In genomic region chr11:78226684-78227680, GRCh38 we compare ENCODE assay signal across 21 cellular contexts. TPM values are rescaled to one million over a fixed set of nuclear protein-coding genes. Genes with fewer than 3 reads are reported as not detected.
A peak's percentile ranks its signal among the peaks of the same experiment; 100 is the strongest.
DNase-seq lines count a peak whose midpoint lies in the region; ATAC-seq and TF ChIP-seq lines count a peak whose summit lies in the region.
"Had no signal": no experiment of that assay in that cellular context is flagged by ENCODE, and none has a peak within 500 bp of the region (broad histone marks: within the 10 kb centered on the region; RNA-seq: fewer than 3 reads in every experiment).

No MANE protein-coding gene starts in this region.

- H4K8ac ChIP-seq in IMR-90 (ENCODE audit: low read depth in 2 of 2, low read length in 2 of 2) = no peak overlapping the region

- H3K27me3 Mint-ChIP-seq in activated naive CD8-positive, alpha-beta T cell treated with anti-CD3 and anti-CD28 coated beads, Interleukin-2, amount 50 U/mL, for 24 hours = no peaks in the 10 kb centered on the region
- no peaks in the 10 kb centered on the region for H3K27me3 Mint-ChIP-seq in activated naive CD8-positive, alpha-beta T cell treated with anti-CD3 and anti-CD28 coated beads for 36 hours

- H3K27me3 ChIP-seq in IMR-90 (ENCODE audit: control insufficient read depth, insufficient read depth, low read length) (no peaks in the 10 kb centered on the region), suprapubic skin (no peaks in the 10 kb centered on the region)
- H3K27me3 ChIP-seq: gastrocnemius medialis, testis had no signal

- 97% methylated on average over 6 of the region's 12 CpGs; no CpG with 5 or more reads in 1 of the 2 experiments for WGBS in IMR-90 (ENCODE audit: extremely low coverage in 2 of 2, insufficient read length in 1 of 2), 2 experiments
- WGBS in suprapubic skin = 82% methylated on average over 9 of the region's 12 CpGs
- 82 to 95% methylated on average over 11 to 12 of the region's 12 CpGs for WGBS in lower leg skin, 2 donors

- H4K91ac ChIP-seq in IMR-90 (ENCODE audit: insufficient read depth, low read depth, low read length) = no peak overlapping the region

- intact Hi-C loops in IMR-90 (cut with micrococcal nuclease) (no loop called here), lower leg skin (cut with DNase I; ENCODE audit: low total_unique reads) (loop anchor here (10.0 kb wide), 1 partner anchor 338 kb away; no protein-coding TSS in a partner anchor)

- no peak overlapping the region for H2BK20ac ChIP-seq in IMR-90 (ENCODE audit: low read depth, low read length)

- no peak overlapping the region for H2AK5ac ChIP-seq in IMR-90 (ENCODE audit: low read depth, low read length)

- no peak overlapping the region for H2BK120ac ChIP-seq in IMR-90 (ENCODE audit: low read depth, low read length)

- H3K56ac ChIP-seq in IMR-90 (ENCODE audit: extremely low read depth, insufficient read depth, low read length) = no peak overlapping the region

- ATAC-seq in activated naive CD8-positive, alpha-beta T cell treated with anti-CD3 and anti-CD28 coated beads, Interleukin-2, amount 50 U/mL, for 24 hours = peak; percentile 41
- ATAC-seq in IMR-90 (ENCODE audit: low read depth) = no peak
- ATAC-seq: gastrocnemius medialis had no signal

- peaks cover 14% of the 10 kb centered on the region for H3K4me1 Mint-ChIP-seq in activated naive CD8-positive, alpha-beta T cell treated with anti-CD3 and anti-CD28 coated beads, Interleukin-2, amount 50 U/mL, for 24 hours
- H3K4me1 Mint-ChIP-seq in activated naive CD8-positive, alpha-beta T cell treated with anti-CD3 and anti-CD28 coated beads for 36 hours = peaks cover 7% of the 10 kb centered on the region

- peaks cover 8% of the 10 kb centered on the region; the same call in 1 of the 2 replicates for H4K20me1 ChIP-seq in IMR-90 (ENCODE audit: insufficient read depth, low read length)

- H2AK9ac ChIP-seq in IMR-90 (replicated peaks; ENCODE audit: low read depth, low read length, poor library complexity) = no peak overlapping the region

- H3K9me1 ChIP-seq in IMR-90 (ENCODE audit: insufficient read depth, low read length) = peaks cover 26% of the 10 kb centered on the region

- no peak overlapping the region for H3K4me2 ChIP-seq in IMR-90 (ENCODE audit: low read depth, low read length)

- TF ChIP-seq EP300 in suprapubic skin (IDR thresholded peaks at IDR 0.05) = no peak

- no peak for DNase-seq in activated naive CD8-positive, alpha-beta T cell treated with anti-CD3 and anti-CD28 coated beads, Interleukin-2, amount 50 U/mL, for 24 hours
- DNase-seq in activated naive CD8-positive, alpha-beta T cell treated with anti-CD3 and anti-CD28 coated beads for 36 hours = no peak
- DNase-seq in IMR-90 (no peak), coronary artery (ENCODE audit: low spot score) (peak; percentile 58), suprapubic skin (ENCODE audit: low spot score in 2 of 2) (peak; percentile 33 to 58), activated gamma-delta T cell treated with Interleukin-2 at 50 U/mL for 16 hours (no peak), lower leg skin (ENCODE audit: low spot score in 2 of 2) (no peak), NCI-H1105 (lab: John Stamatoyannopoulos, UW) (no peak)
- DNase-seq: activated effector memory CD4-positive, alpha-beta T cell treated with Interleukin-2 at 50 U/mL for 16 hours; central memory CD4-positive, alpha-beta T cell; DMS79 treated with DMSO at 0.1 percent for 48 hours; erythroblast; gastrocnemius medialis; H7; NCI-H524 treated with DMSO at 0.1 percent for 48 hours; SHP77; stimulated activated CD4-positive, alpha-beta T cell treated with anti-CD3 and anti-CD28 coated beads, Interleukin-4, amount 100 ng/mL, for 24 hours; testis had no signal

- H3K9me3 ChIP-seq in IMR-90 (ENCODE audit: control insufficient read depth, insufficient read depth, low read length) = no peaks in the 10 kb centered on the region
- H3K9me3 ChIP-seq in suprapubic skin = no peaks in the 10 kb centered on the region
- H3K9me3 ChIP-seq: gastrocnemius medialis, prostate gland, testis had no signal

- TF ChIP-seq CTCF in IMR-90 (conservative IDR thresholded peaks at IDR 0.05; ENCODE audit: low read depth, low read length) (no peak), coronary artery (IDR thresholded peaks at IDR 0.05) (no peak), suprapubic skin (IDR thresholded peaks at IDR 0.05) (no peak), lower leg skin (IDR thresholded peaks at IDR 0.05) (no peak)

- no peak for TF ChIP-seq RAD21 in IMR-90 (IDR thresholded peaks at IDR 0.05; ENCODE audit: low read length)

- BruUV-seq in IMR-90 (replicated peaks; lab: Mats Ljungman, UMichigan) = no TSS peak

- H3K79me1 ChIP-seq in IMR-90 (ENCODE audit: low read depth in 1 of 2, low read length in 2 of 2) = peaks cover 0 to 19% of the 10 kb centered on the region in 2 experiments; a peak in 3 of 4 replicates

- CTCF ChIA-PET in IMR-90 (lab: Yijun Ruan, JAX) = interaction anchor here (0.6 to 1.2 kb wide), 2 partner anchors 124 to 205 kb away, joined by 3 read pairs; no protein-coding TSS in a partner anchor

- no peak overlapping the region for H2BK5ac ChIP-seq in IMR-90 (ENCODE audit: low read depth, low read length, poor library complexity, severe bottlenecking)

- H3K36me3 Mint-ChIP-seq in activated naive CD8-positive, alpha-beta T cell treated with anti-CD3 and anti-CD28 coated beads, Interleukin-2, amount 50 U/mL, for 24 hours (ENCODE audit: low read depth) = no peaks in the 10 kb centered on the region
- H3K36me3 Mint-ChIP-seq in activated naive CD8-positive, alpha-beta T cell treated with anti-CD3 and anti-CD28 coated beads for 36 hours = no peaks in the 10 kb centered on the region

- H2BK15ac ChIP-seq in IMR-90 (ENCODE audit: low read depth, low read length) = no peak overlapping the region

- H3K14ac ChIP-seq in IMR-90 (replicated peaks; ENCODE audit: low read depth, low read length) = no peak overlapping the region

- no peak overlapping the region for H3K18ac ChIP-seq in IMR-90 (ENCODE audit: low read depth, low read length)

- dilution Hi-C loops in IMR-90 (cut with HindIII; ENCODE audit: low sequenced_read_pairs, unreplicated experiment) = no loop called here

- H3K27ac ChIP-seq in IMR-90 (ENCODE audit: insufficient read depth, low read length) (no peak overlapping the region), coronary artery (no peak overlapping the region), suprapubic skin (no peak overlapping the region)
- H3K27ac ChIP-seq: gastrocnemius medialis, prostate gland, skin epidermis, testis had no signal

- H3K9me3 Mint-ChIP-seq in activated naive CD8-positive, alpha-beta T cell treated with anti-CD3 and anti-CD28 coated beads, Interleukin-2, amount 50 U/mL, for 24 hours = no peaks in the 10 kb centered on the region
- no peaks in the 10 kb centered on the region for H3K9me3 Mint-ChIP-seq in activated naive CD8-positive, alpha-beta T cell treated with anti-CD3 and anti-CD28 coated beads for 36 hours
- H3K9me3 Mint-ChIP-seq: nephron had no signal

- in situ Hi-C loops in IMR-90 (cut with MboI; ENCODE audit: low sequenced_read_pairs) = loop anchor here (10.0 kb wide), 1 partner anchor 338 kb away; no protein-coding TSS in a partner anchor

- no peak overlapping the region for H3K4me3 ChIP-seq in IMR-90 (ENCODE audit: insufficient read depth, low read depth, low read length)
- H3K4me3 ChIP-seq in coronary artery = no peak overlapping the region
- no peak overlapping the region for H3K4me3 ChIP-seq in suprapubic skin
- H3K4me3 ChIP-seq in lower leg skin (ENCODE audit: low read depth, poor library complexity, severe bottlenecking) = no peak overlapping the region
- H3K4me3 ChIP-seq: gastrocnemius medialis, prostate gland, skin epidermis, testis had no signal

- peaks cover 23% of the 10 kb centered on the region for H3K36me3 ChIP-seq in IMR-90 (ENCODE audit: control insufficient read depth, insufficient read depth, low read length)
- peaks cover 42% of the 10 kb centered on the region for H3K36me3 ChIP-seq in suprapubic skin
- H3K36me3 ChIP-seq: prostate gland had no signal

- no peak overlapping the region for H3K4me3 Mint-ChIP-seq in activated naive CD8-positive, alpha-beta T cell treated with anti-CD3 and anti-CD28 coated beads, Interleukin-2, amount 50 U/mL, for 24 hours
- H3K4me3 Mint-ChIP-seq in activated naive CD8-positive, alpha-beta T cell treated with anti-CD3 and anti-CD28 coated beads for 36 hours = no peak overlapping the region
- H3K4me3 Mint-ChIP-seq: nephron had no signal

- H4K5ac ChIP-seq in IMR-90 (ENCODE audit: low read depth, low read length) = no peak overlapping the region

- no peak overlapping the region for H2AFZ ChIP-seq in IMR-90 (replicated peaks; ENCODE audit: low read length, poor library complexity)

- POLR2A ChIA-PET in IMR-90 (lab: Charles Lee; ENCODE audit: unreplicated experiment) = no interaction called here

- TF ChIP-seq POLR2A in IMR-90 (IDR thresholded peaks at IDR 0.05; ENCODE audit: low read depth, low read length) (no peak), suprapubic skin (IDR thresholded peaks at IDR 0.05) (no peak), lower leg skin (IDR thresholded peaks at IDR 0.05) (no peak)

- H3K27ac Mint-ChIP-seq in activated naive CD8-positive, alpha-beta T cell treated with anti-CD3 and anti-CD28 coated beads, Interleukin-2, amount 50 U/mL, for 24 hours = no peak overlapping the region
- H3K27ac Mint-ChIP-seq in activated naive CD8-positive, alpha-beta T cell treated with anti-CD3 and anti-CD28 coated beads for 36 hours = no peak overlapping the region

- 0 out of 2 replicates have a peak overlapping the region, but pooled peaks have one; percentile 5 for H3K23ac ChIP-seq in IMR-90 (ENCODE audit: low read depth, low read length)

- no peak overlapping the region for H3K4ac ChIP-seq in IMR-90 (ENCODE audit: low read depth, low read length)

- H3K4me1 ChIP-seq in IMR-90 (ENCODE audit: control insufficient read depth, insufficient read depth, low read length) (peaks cover 14% of the 10 kb centered on the region), suprapubic skin (peaks cover 6% of the 10 kb centered on the region)
- H3K4me1 ChIP-seq: prostate gland, testis had no signal

- no peak overlapping the region for H3K9ac ChIP-seq in IMR-90 (ENCODE audit: low read depth, low read length)

RNA-seq across cellular contexts. Expression of gene USP35, which starts 38.3 kb away (rescaled TPM):
- 1 to 10 TPM; 3.5 to 4.2 TPM for total RNA-seq in activated naive CD8-positive, alpha-beta T cell treated with anti-CD3 and anti-CD28 coated beads for 36 hours
- total RNA-seq in IMR-90 (2012; rRNA removed) (2.2 and 2.7 TPM in 2 replicates), suprapubic skin (1 to 10 TPM; 2.3 to 9.6 (median 5.6) TPM), lower leg skin (1 to 10 TPM; 3.0 to 4.0 (median 3.5) TPM)
- 10.4 and 11.3 TPM in 2 replicates for polyA plus RNA-seq in IMR-90 (2012; rRNA removed)
- 6.7 and 7.5 TPM in 2 replicates for polyA plus RNA-seq in IMR-90 (2012; cell fraction: cytosol; rRNA removed)
- polyA plus RNA-seq in IMR-90 (2012; cell fraction: nucleus; rRNA removed; ENCODE audit: low replicate concordance) = 34.8 and 58.2 TPM in 2 replicates

RNA-seq across cellular contexts. Expression of gene KCTD21, which starts 38.6 kb away (rescaled TPM):
- total RNA-seq in activated naive CD8-positive, alpha-beta T cell treated with anti-CD3 and anti-CD28 coated beads for 36 hours = 1 to 10 TPM; 3.3 to 4.0 TPM
- 12.2 and 12.5 TPM in 2 replicates for total RNA-seq in IMR-90 (2012; rRNA removed)
- polyA plus RNA-seq in IMR-90 (2012; rRNA removed) = 12.2 TPM in 2 replicates
- polyA plus RNA-seq in IMR-90 (2012; cell fraction: cytosol; rRNA removed) = 7.1 and 14.7 TPM in 2 replicates
- 7.7 and 13.5 TPM in 2 replicates for polyA plus RNA-seq in IMR-90 (2012; cell fraction: nucleus; rRNA removed; ENCODE audit: low replicate concordance)
- 10 to 100 TPM in 1 of 4 donors, 1 to 10 TPM in 3; 3.6 to 11.1 (median 4.3) TPM for total RNA-seq in suprapubic skin
- total RNA-seq in lower leg skin = 10 to 100 TPM in 1 of 4 donors, 1 to 10 TPM in 3; 3.8 to 17.0 (median 7.1) TPM

Comparison
In these comparisons a context has a peak if more than half of its experiments do, and no peak if none do; other contexts are left out.
1. DNase-seq: peak in coronary artery (single experiment) and suprapubic skin (2 of 2); none in activated naive CD8-positive, alpha-beta T cell treated with anti-CD3 and anti-CD28 coated beads, Interleukin-2, amount 50 U/mL, for 24 hours (single experiment), activated naive CD8-positive, alpha-beta T cell treated with anti-CD3 and anti-CD28 coated beads for 36 hours (single experiment), IMR-90 (single experiment), activated gamma-delta T cell treated with Interleukin-2 at 50 U/mL for 16 hours (single experiment), lower leg skin (0 of 2) and NCI-H1105 (single experiment).